1 cellular context compared by ENCODE assay signal in the genomic region with DNA sequence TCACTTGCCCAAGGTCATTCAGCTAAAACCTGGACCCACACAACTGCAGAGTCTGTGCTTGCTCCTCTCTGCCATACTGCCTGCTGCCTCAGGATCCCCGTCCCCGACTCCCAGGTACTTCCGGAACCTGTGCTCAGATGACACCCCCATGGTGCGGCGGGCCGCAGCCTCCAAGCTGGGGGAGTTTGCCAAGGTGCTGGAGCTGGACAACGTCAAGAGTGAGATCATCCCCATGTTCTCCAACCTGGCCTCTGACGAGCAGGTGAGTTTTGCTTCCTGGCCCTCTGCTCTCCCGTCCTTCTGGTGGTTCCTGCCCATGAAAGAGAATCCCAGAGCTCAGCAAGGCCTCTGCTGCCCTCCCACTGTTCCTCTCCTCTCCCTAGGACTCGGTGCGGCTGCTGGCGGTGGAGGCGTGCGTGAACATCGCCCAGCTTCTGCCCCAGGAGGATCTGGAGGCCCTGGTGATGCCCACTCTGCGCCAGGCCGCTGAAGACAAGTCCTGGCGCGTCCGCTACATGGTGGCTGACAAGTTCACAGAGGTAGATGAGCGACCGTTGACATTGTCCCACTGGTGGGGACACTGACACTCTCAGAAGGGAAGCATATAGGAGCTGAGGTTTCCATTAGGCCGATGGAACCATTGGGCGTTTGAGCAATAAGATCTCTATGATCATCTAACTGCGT.
TF ChIP-seq lines count a peak whose summit lies in the region.

No MANE protein-coding gene starts in this region.

TF ChIP-seq in H1, 55 proteins besides CTCF, POLR2A, EP300 and RAD21:
- TF ChIP-seq CHD2 (IDR thresholded peaks at IDR 0.05; ENCODE audit: low read length) (no peak), TCF12 (IDR thresholded peaks at IDR 0.05; ENCODE audit: low read depth, low read length) (no peak), CEBPB (IDR thresholded peaks at IDR 0.05; ENCODE audit: low read depth, low read length) (no peak), HDAC6 (IDR thresholded peaks at IDR 0.05; ENCODE audit: low read depth, low read length) (no peak), POU5F1 (IDR thresholded peaks at IDR 0.05; ENCODE audit: low read depth, low read length) (no peak), SP2 (IDR thresholded peaks at IDR 0.05; ENCODE audit: low read length) (no peak), SRF (IDR thresholded peaks at IDR 0.05; ENCODE audit: low read depth, low read length) (no peak), SUZ12 (IDR thresholded peaks at IDR 0.05; ENCODE audit: low read length) (no peak), NRF1 (IDR thresholded peaks at IDR 0.05; ENCODE audit: low read depth, low read length) (no peak), EGR1 (IDR thresholded peaks at IDR 0.05; ENCODE audit: borderline replicate concordance, low read depth, low read length) (no peak), GTF2F1 (IDR thresholded peaks at IDR 0.05; ENCODE audit: borderline replicate concordance, low read depth, low read length) (no peak), BCL11A (IDR thresholded peaks at IDR 0.05; ENCODE audit: low read depth in 2 of 2, low read length in 2 of 2) (no peak), POLR2AphosphoS5 (IDR thresholded peaks at IDR 0.05; ENCODE audit: low read depth, low read length) (no peak), SP1 (IDR thresholded peaks at IDR 0.05; ENCODE audit: low read depth, low read length) (no peak), KDM5A (IDR thresholded peaks at IDR 0.05; ENCODE audit: low read length) (no peak), RFX5 (IDR thresholded peaks at IDR 0.05; ENCODE audit: borderline replicate concordance, low read depth, low read length) (no peak), TBP (IDR thresholded peaks at IDR 0.05; ENCODE audit: low read depth, low read length) (no peak)
- TF ChIP-seq, protein P1, sequence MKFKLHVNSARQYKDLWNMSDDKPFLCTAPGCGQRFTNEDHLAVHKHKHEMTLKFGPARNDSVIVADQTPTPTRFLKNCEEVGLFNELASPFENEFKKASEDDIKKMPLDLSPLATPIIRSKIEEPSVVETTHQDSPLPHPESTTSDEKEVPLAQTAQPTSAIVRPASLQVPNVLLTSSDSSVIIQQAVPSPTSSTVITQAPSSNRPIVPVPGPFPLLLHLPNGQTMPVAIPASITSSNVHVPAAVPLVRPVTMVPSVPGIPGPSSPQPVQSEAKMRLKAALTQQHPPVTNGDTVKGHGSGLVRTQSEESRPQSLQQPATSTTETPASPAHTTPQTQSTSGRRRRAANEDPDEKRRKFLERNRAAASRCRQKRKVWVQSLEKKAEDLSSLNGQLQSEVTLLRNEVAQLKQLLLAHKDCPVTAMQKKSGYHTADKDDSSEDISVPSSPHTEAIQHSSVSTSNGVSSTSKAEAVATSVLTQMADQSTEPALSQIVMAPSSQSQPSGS (IDR thresholded peaks at IDR 0.05; ENCODE audit: low read length) = no peak
- TF ChIP-seq, protein P2, sequence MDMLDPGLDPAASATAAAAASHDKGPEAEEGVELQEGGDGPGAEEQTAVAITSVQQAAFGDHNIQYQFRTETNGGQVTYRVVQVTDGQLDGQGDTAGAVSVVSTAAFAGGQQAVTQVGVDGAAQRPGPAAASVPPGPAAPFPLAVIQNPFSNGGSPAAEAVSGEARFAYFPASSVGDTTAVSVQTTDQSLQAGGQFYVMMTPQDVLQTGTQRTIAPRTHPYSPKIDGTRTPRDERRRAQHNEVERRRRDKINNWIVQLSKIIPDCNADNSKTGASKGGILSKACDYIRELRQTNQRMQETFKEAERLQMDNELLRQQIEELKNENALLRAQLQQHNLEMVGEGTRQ (IDR thresholded peaks at IDR 0.05; ENCODE audit: low read length) = no peak
